In genomic region chr5:71807909-71808308, GRCh38 we compare ENCODE assay signal across 19 cellular contexts.
"Had no signal": no experiment of that assay in that cellular context is flagged by ENCODE, and none has a peak within 500 bp of the region (broad histone marks: within the 10 kb centered on the region; RNA-seq: fewer than 3 reads in every experiment).

No MANE protein-coding gene starts in this region.

- H3K27me3 ChIP-seq: dorsolateral prefrontal cortex, esophagus muscularis mucosa, gastrocnemius medialis, heart right ventricle, left lung had no signal

- H3K9me3 ChIP-seq: esophagus muscularis mucosa, gastrocnemius medialis, heart right ventricle, left lung, lower lobe of right lung had no signal

- H3K27ac Mint-ChIP-seq: naive thymus-derived CD4-positive, alpha-beta T cell had no signal

- H3K4me1 ChIP-seq: gastrocnemius medialis, left lung, lower lobe of right lung had no signal

- DNase-seq: dermis blood vessel endothelial cell; dorsolateral prefrontal cortex; effector CD4-positive, alpha-beta T cell; effector memory CD4-positive, alpha-beta T cell; foreskin melanocyte; gastrocnemius medialis; glutamatergic neuron; head of caudate nucleus; heart right ventricle; hippocampal formation; left cardiac atrium; left lung; left ventricle myocardium superior; lower lobe of right lung; mesenchymal stem cell; midbrain; naive thymus-derived CD4-positive, alpha-beta T cell had no signal

- H3K27ac ChIP-seq: coronary artery, esophagus muscularis mucosa, heart right ventricle, left lung, lower lobe of right lung had no signal

- H3K4me3 Mint-ChIP-seq: naive thymus-derived CD4-positive, alpha-beta T cell had no signal

- H3K36me3 Mint-ChIP-seq: naive thymus-derived CD4-positive, alpha-beta T cell had no signal

- ATAC-seq: left cardiac atrium; left lung; lower lobe of right lung; naive thymus-derived CD4-positive, alpha-beta T cell had no signal
